12 cellular contexts compared by ENCODE assay signal in genomic region chr16:56980792-56981724, GRCh38. TPM values are rescaled to one million over a fixed set of nuclear protein-coding genes. Genes with fewer than 3 reads are reported as not detected.
DNase-seq lines count a peak whose midpoint lies in the region; ATAC-seq and TF ChIP-seq lines count a peak whose summit lies in the region.
"Had no signal": no experiment of that assay in that cellular context is flagged by ENCODE, and none has a peak within 500 bp of the region (broad histone marks: within the 10 kb centered on the region; RNA-seq: fewer than 3 reads in every experiment).

No MANE protein-coding gene starts in this region.

- no peaks in the 10 kb centered on the region for H3K9me3 Mint-ChIP-seq in activated T-cell treated with anti-CD3 and anti-CD28 coated beads, Interleukin-2, amount 50 U/mL, for 24 hours
- H3K9me3 Mint-ChIP-seq in activated CD8-positive, alpha-beta T cell treated with anti-CD3 and anti-CD28 coated beads for 36 hours = no peaks in the 10 kb centered on the region
- H3K9me3 Mint-ChIP-seq in stimulated activated memory B cell treated with anti-CD40 and anti-IgM and Interleukin-4, amounts not matched to agents 10 μg/mL and 1 μg/mL and 100 μg/mL, for 72 hours = no peaks in the 10 kb centered on the region

- CTCF ChIA-PET in activated CD8-positive, alpha-beta T cell treated with anti-CD3 and anti-CD28 coated beads for 36 hours (lab: Charles Lee) = interaction anchor here (1.0 to 8.3 kb wide), 2 partner anchors 11 to 17 kb away, joined by 3 to 87 read pairs; partner anchors contain the start of gene CETP

- H3K27me3 Mint-ChIP-seq in activated T-cell treated with anti-CD3 and anti-CD28 coated beads, Interleukin-2, amount 50 U/mL, for 24 hours = no peaks in the 10 kb centered on the region
- no peaks in the 10 kb centered on the region for H3K27me3 Mint-ChIP-seq in activated CD8-positive, alpha-beta T cell treated with anti-CD3 and anti-CD28 coated beads for 36 hours
- no peaks in the 10 kb centered on the region for H3K27me3 Mint-ChIP-seq in stimulated activated memory B cell treated with anti-CD40 and anti-IgM and Interleukin-4, amounts not matched to agents 10 μg/mL and 1 μg/mL and 100 μg/mL, for 72 hours

- ATAC-seq in HG02798 (IDR thresholded peaks at IDR 0.05; ENCODE audit: poor library complexity, unreplicated experiment) (peak; percentile 40), HG03159 (IDR thresholded peaks at IDR 0.05; ENCODE audit: unreplicated experiment) (no peak)
- peak; percentile 15 for ATAC-seq in activated CD8-positive, alpha-beta T cell treated with anti-CD3 and anti-CD28 coated beads for 36 hours
- peak; percentile 79 for ATAC-seq in stimulated activated memory B cell treated with anti-CD40 and anti-IgM and Interleukin-4, amounts not matched to agents 10 μg/mL and 1 μg/mL and 100 μg/mL, for 72 hours
- ATAC-seq: psoas muscle had no signal

- H3K4me1 Mint-ChIP-seq in activated T-cell treated with anti-CD3 and anti-CD28 coated beads, Interleukin-2, amount 50 U/mL, for 24 hours (ENCODE audit: low read depth) = peaks cover 64% of the 10 kb centered on the region
- peaks cover 78% of the 10 kb centered on the region for H3K4me1 Mint-ChIP-seq in activated CD8-positive, alpha-beta T cell treated with anti-CD3 and anti-CD28 coated beads for 36 hours (ENCODE audit: low read depth)
- peaks cover 87% of the 10 kb centered on the region for H3K4me1 Mint-ChIP-seq in stimulated activated memory B cell treated with anti-CD40 and anti-IgM and Interleukin-4, amounts not matched to agents 10 μg/mL and 1 μg/mL and 100 μg/mL, for 72 hours

- intact Hi-C loops in activated CD8-positive, alpha-beta T cell treated with anti-CD3 and anti-CD28 coated beads for 36 hours (cut with micrococcal nuclease) = no loop called here

- H3K4me3 Mint-ChIP-seq in activated T-cell treated with anti-CD3 and anti-CD28 coated beads, Interleukin-2, amount 50 U/mL, for 24 hours = no peak overlapping the region
- H3K4me3 Mint-ChIP-seq in activated CD8-positive, alpha-beta T cell treated with anti-CD3 and anti-CD28 coated beads for 36 hours = no peak overlapping the region
- H3K4me3 Mint-ChIP-seq in stimulated activated memory B cell treated with anti-CD40 and anti-IgM and Interleukin-4, amounts not matched to agents 10 μg/mL and 1 μg/mL and 100 μg/mL, for 72 hours = peak overlapping the region; percentile 63

- no peak for DNase-seq in activated T-cell treated with anti-CD3 and anti-CD28 coated beads, Interleukin-2, amount 50 U/mL, for 24 hours
- DNase-seq in activated T-cell treated with anti-CD3 and anti-CD28 coated beads for 4 hours (no peak), NCI-H82 (lab: John Stamatoyannopoulos, UW) (no peak), A172 (ENCODE audit: low spot score) (no peak)
- no peak for DNase-seq in activated CD8-positive, alpha-beta T cell treated with anti-CD3 and anti-CD28 coated beads for 36 hours
- DNase-seq: NCI-H1105 treated with DMSO at 0.1 percent for 48 hours; stimulated activated CD4-positive, alpha-beta T cell treated with anti-CD3 and anti-CD28 coated beads, Interleukin-4, amount 100 ng/mL, for 1 hour had no signal

- peaks cover 54% of the 10 kb centered on the region for H3K36me3 Mint-ChIP-seq in activated T-cell treated with anti-CD3 and anti-CD28 coated beads, Interleukin-2, amount 50 U/mL, for 24 hours (ENCODE audit: low read depth)
- H3K36me3 Mint-ChIP-seq in activated CD8-positive, alpha-beta T cell treated with anti-CD3 and anti-CD28 coated beads for 36 hours (ENCODE audit: low read depth) = peaks cover 41% of the 10 kb centered on the region
- H3K36me3 Mint-ChIP-seq in stimulated activated memory B cell treated with anti-CD40 and anti-IgM and Interleukin-4, amounts not matched to agents 10 μg/mL and 1 μg/mL and 100 μg/mL, for 72 hours = peaks cover 44% of the 10 kb centered on the region

- TF ChIP-seq CTCF in activated CD8-positive, alpha-beta T cell treated with anti-CD3 and anti-CD28 coated beads for 36 hours (IDR thresholded peaks at IDR 0.05) = no peak

- peak overlapping the region; percentile 85 for H3K27ac Mint-ChIP-seq in activated T-cell treated with anti-CD3 and anti-CD28 coated beads, Interleukin-2, amount 50 U/mL, for 24 hours
- H3K27ac Mint-ChIP-seq in activated CD8-positive, alpha-beta T cell treated with anti-CD3 and anti-CD28 coated beads for 36 hours = peak overlapping the region; percentile 99
- H3K27ac Mint-ChIP-seq in stimulated activated memory B cell treated with anti-CD40 and anti-IgM and Interleukin-4, amounts not matched to agents 10 μg/mL and 1 μg/mL and 100 μg/mL, for 72 hours = peak overlapping the region; percentile 99

- POLR2A ChIA-PET in activated CD8-positive, alpha-beta T cell treated with anti-CD3 and anti-CD28 coated beads for 36 hours (lab: Charles Lee) = interaction anchor here (0.7 to 21.4 kb wide), 13 partner anchors 8 to 119 kb away, joined by 3 to 367 read pairs (median 4); partner anchors contain the start of gene NLRC5

RNA-seq across cellular contexts. Expression of gene NLRC5, which starts 8.3 kb away (rescaled TPM):
- 100 to 1,000 TPM; 135 to 153 TPM for total RNA-seq in activated CD8-positive, alpha-beta T cell treated with anti-CD3 and anti-CD28 coated beads for 36 hours
- total RNA-seq in A172 (2014; rRNA removed; shearing (Covaris generic)) = 15.0 and 20.2 TPM in 2 replicates

RNA-seq across cellular contexts. Expression of gene CETP, which starts 19.3 kb away (rescaled TPM):
- total RNA-seq in activated CD8-positive, alpha-beta T cell treated with anti-CD3 and anti-CD28 coated beads for 36 hours = not detected
- total RNA-seq in A172 (2014; rRNA removed; shearing (Covaris generic)) = not detected in 2 replicates
- total RNA-seq: HT1080 had no signal

RNA-seq across cellular contexts. Expression of gene HERPUD1, which starts 49.1 kb away (rescaled TPM):
- total RNA-seq in activated CD8-positive, alpha-beta T cell treated with anti-CD3 and anti-CD28 coated beads for 36 hours = 100 to 1,000 TPM; 142 to 150 TPM
- total RNA-seq in A172 (2014; rRNA removed; shearing (Covaris generic)) = 35.0 and 55.6 TPM in 2 replicates
